In genomic region chr4:184850431-184851199, GRCh38 we compare ENCODE assay signal across 10 cellular contexts. TPM values are rescaled to one million over a fixed set of nuclear protein-coding genes. Genes with fewer than 3 reads are reported as not detected.
DNase-seq lines count a peak whose midpoint lies in the region; ATAC-seq and TF ChIP-seq lines count a peak whose summit lies in the region.
"Had no signal": no experiment of that assay in that cellular context is flagged by ENCODE, and none has a peak within 500 bp of the region (broad histone marks: within the 10 kb centered on the region; RNA-seq: fewer than 3 reads in every experiment).

No MANE protein-coding gene starts in this region.

- TF ChIP-seq CTCF in natural killer cell (IDR thresholded peaks at IDR 0.05) = no peak
- no peak for TF ChIP-seq CTCF in PC-3 (conservative IDR thresholded peaks at IDR 0.05; ENCODE audit: low read depth, low read length)
- no peak for TF ChIP-seq CTCF in uterus (IDR thresholded peaks at IDR 0.05)

- H3K9ac ChIP-seq in PC-3 (ENCODE audit: low read length) = no peak overlapping the region

- CTCF ChIA-PET in PC-3 (lab: Charles Lee) = no interaction called here

- DNase-seq in natural killer cell treated with Interleukin-12 subunit alpha and Interleukin-12 subunit beta and Interleukin-15 and Interleukin-18, amount 100 ng/mL, for 72 hours (ENCODE audit: low spot score) = no peak
- DNase-seq in natural killer cell (no peak), HT1080 (ENCODE audit: low read depth) (peak; percentile 23), PC-3 (no peak), DMS79 (lab: John Stamatoyannopoulos, UW) (no peak), GOT3 (lab: John Stamatoyannopoulos, UW) (no peak), uterus (no peak)
- DNase-seq: cortex of kidney, NCI-H82 had no signal

- no peak overlapping the region for H3K27ac Mint-ChIP-seq in natural killer cell treated with Interleukin-12 subunit alpha and Interleukin-12 subunit beta and Interleukin-15 and Interleukin-18, amount 100 ng/mL, for 72 hours
- H3K27ac Mint-ChIP-seq in natural killer cell = no peak overlapping the region

- H3K79me2 ChIP-seq in PC-3 (ENCODE audit: low read length) = no peaks in the 10 kb centered on the region

- ATAC-seq in natural killer cell treated with Interleukin-12 subunit alpha and Interleukin-12 subunit beta and Interleukin-15 and Interleukin-18, amount 100 ng/mL, for 72 hours = peak; percentile 1 to 48
- ATAC-seq in natural killer cell (no peak), HG02678 (IDR thresholded peaks at IDR 0.05; ENCODE audit: unreplicated experiment) (peak; percentile 48), PC-3 (no peak)

- intact Hi-C loops in natural killer cell (cut with micrococcal nuclease) (no loop called here), PC-3 (cut with micrococcal nuclease) (no loop called here), uterus (cut with DNase I; ENCODE audit: low total_unique reads) (no loop called here)

- no peak for TF ChIP-seq POLR2A in uterus (IDR thresholded peaks at IDR 0.05)

- no peak overlapping the region for H3K4me2 ChIP-seq in PC-3 (ENCODE audit: low read length)

- H3K9me2 ChIP-seq in PC-3 (replicated peaks; ENCODE audit: low read length) = no peaks in the 10 kb centered on the region

- H3K9me3 ChIP-seq in PC-3 (ENCODE audit: low read length) (no peaks in the 10 kb centered on the region), uterus (no peaks in the 10 kb centered on the region)

- peaks cover 40 to 45% of the 10 kb centered on the region in 2 donors for H3K4me1 Mint-ChIP-seq in natural killer cell treated with Interleukin-12 subunit alpha and Interleukin-12 subunit beta and Interleukin-15 and Interleukin-18, amount 100 ng/mL, for 72 hours (ENCODE audit: low read depth in 2 of 2)
- H3K4me1 Mint-ChIP-seq in natural killer cell = peaks cover 9 to 11% of the 10 kb centered on the region in 2 donors

- no TSS peak for BruUV-seq in PC-3 (replicated peaks; lab: Mats Ljungman, UMichigan)

- peaks cover 9% of the 10 kb centered on the region for H3K4me1 ChIP-seq in PC-3 (ENCODE audit: insufficient read depth, low read length)
- H3K4me1 ChIP-seq in uterus = no peaks in the 10 kb centered on the region

- H3K4me3 ChIP-seq in PC-3 (ENCODE audit: low read length) = no peak overlapping the region
- H3K4me3 ChIP-seq in uterus = no peak overlapping the region

- no peaks in the 10 kb centered on the region for H3K36me3 ChIP-seq in PC-3 (ENCODE audit: low read depth, low read length)
- H3K36me3 ChIP-seq in uterus = no peaks in the 10 kb centered on the region

- peaks cover 4 to 7% of the 10 kb centered on the region in 2 donors for H3K27me3 Mint-ChIP-seq in natural killer cell treated with Interleukin-12 subunit alpha and Interleukin-12 subunit beta and Interleukin-15 and Interleukin-18, amount 100 ng/mL, for 72 hours
- H3K27me3 Mint-ChIP-seq in natural killer cell (ENCODE audit: low read depth in 2 of 2) = peaks cover 16 to 19% of the 10 kb centered on the region in 2 donors

- no peaks in the 10 kb centered on the region for H3K9me3 Mint-ChIP-seq in natural killer cell treated with Interleukin-12 subunit alpha and Interleukin-12 subunit beta and Interleukin-15 and Interleukin-18, amount 100 ng/mL, for 72 hours
- no peaks in the 10 kb centered on the region for H3K9me3 Mint-ChIP-seq in natural killer cell

- H3F3A ChIP-seq in PC-3 (ENCODE audit: low read length, unreplicated experiment) = no peaks in the 10 kb centered on the region

- POLR2A ChIA-PET in PC-3 (lab: Charles Lee; ENCODE audit: unreplicated experiment) = no interaction called here

- no peak overlapping the region for H2AFZ ChIP-seq in PC-3 (ENCODE audit: low read length)

- H3K27ac ChIP-seq in PC-3 (ENCODE audit: low read length) (no peak overlapping the region), uterus (no peak overlapping the region)

- no peaks in the 10 kb centered on the region for H3K27me3 ChIP-seq in PC-3 (ENCODE audit: low read length)
- H3K27me3 ChIP-seq in uterus = no peaks in the 10 kb centered on the region

- no peak overlapping the region for H3K4me3 Mint-ChIP-seq in natural killer cell treated with Interleukin-12 subunit alpha and Interleukin-12 subunit beta and Interleukin-15 and Interleukin-18, amount 100 ng/mL, for 72 hours
- no peak overlapping the region for H3K4me3 Mint-ChIP-seq in natural killer cell

- H4K20me1 ChIP-seq in PC-3 (ENCODE audit: low read length) = no peaks in the 10 kb centered on the region

- peaks cover 4% of the 10 kb centered on the region for H3K36me3 Mint-ChIP-seq in natural killer cell treated with Interleukin-12 subunit alpha and Interleukin-12 subunit beta and Interleukin-15 and Interleukin-18, amount 100 ng/mL, for 72 hours
- no peaks in the 10 kb centered on the region for H3K36me3 Mint-ChIP-seq in natural killer cell

RNA-seq across cellular contexts. Expression of gene ACSL1, which starts 24.8 kb away (rescaled TPM):
- total RNA-seq in natural killer cell treated with Interleukin-12 subunit alpha and Interleukin-12 subunit beta and Interleukin-15 and Interleukin-18, amount 100 ng/mL, for 72 hours = 100 to 1,000 TPM; 110 to 111 TPM
- 10 to 100 TPM; 13.2 to 43.1 (median 13.3) TPM for total RNA-seq in natural killer cell
- total RNA-seq in HT1080 (2014; rRNA removed; shearing (Covaris generic)) = 6.0 and 6.6 TPM in 2 replicates
- 7.4 and 7.6 TPM in 2 replicates for polyA plus RNA-seq in HT1080 (2015; cell fraction: cytosol; rRNA removed)
- 7.8 and 10.2 TPM in 2 replicates for polyA plus RNA-seq in HT1080 (2015; cell fraction: nucleus; rRNA removed)
- 20.0 and 22.9 TPM in 2 replicates for total RNA-seq in PC-3 (2014; rRNA removed)
- total RNA-seq in uterus = 10 to 100 TPM; 27.3 to 98.4 (median 70.1) TPM

Comparison
In these comparisons a context has a peak if more than half of its experiments do, and no peak if none do; other contexts are left out.
1. ATAC-seq: peak in natural killer cell treated with Interleukin-12 subunit alpha and Interleukin-12 subunit beta and Interleukin-15 and Interleukin-18, amount 100 ng/mL, for 72 hours (2 of 2) and HG02678 (single experiment); none in natural killer cell (0 of 3) and PC-3 (single experiment).